In genomic region chr7:24831240-24831639, GRCh38 we compare ENCODE assay signal across 11 cellular contexts.
A peak's percentile ranks its signal among the peaks of the same experiment; 100 is the strongest.
DNase-seq lines count a peak whose midpoint lies in the region; ATAC-seq and TF ChIP-seq lines count a peak whose summit lies in the region.
"Had no signal": no experiment of that assay in that cellular context is flagged by ENCODE, and none has a peak within 500 bp of the region (broad histone marks: within the 10 kb centered on the region; RNA-seq: fewer than 3 reads in every experiment).

No MANE protein-coding gene starts in this region.

- H3F3A ChIP-seq in SU-DHL-6 (ENCODE audit: insufficient read depth) = peaks cover 48% of the 10 kb centered on the region

- H3K27me3 ChIP-seq in SU-DHL-6 (ENCODE audit: low read length) (no peaks in the 10 kb centered on the region), foreskin keratinocyte (no peaks in the 10 kb centered on the region)

- H3K27ac ChIP-seq in SU-DHL-6 (ENCODE audit: low read depth, low read length) (peak overlapping the region; percentile 71), foreskin keratinocyte (peak overlapping the region; percentile 92)

- no peak for ATAC-seq in foreskin keratinocyte
- no peak for ATAC-seq in HG02763 (IDR thresholded peaks at IDR 0.05; ENCODE audit: unreplicated experiment)
- no peak for ATAC-seq in GM18520 (IDR thresholded peaks at IDR 0.05; ENCODE audit: unreplicated experiment)
- ATAC-seq: CD8-positive, alpha-beta T cell had no signal

- H3K9me3 ChIP-seq in SU-DHL-6 (ENCODE audit: insufficient read depth, low read length) = no peaks in the 10 kb centered on the region

- no peak for TF ChIP-seq CTCF in HFFc6 (IDR thresholded peaks at IDR 0.05)
- no peak for TF ChIP-seq CTCF in SU-DHL-6 (IDR thresholded peaks at IDR 0.05; ENCODE audit: insufficient read depth, low read length, poor library complexity, severe bottlenecking)
- TF ChIP-seq CTCF in foreskin keratinocyte (conservative IDR thresholded peaks at IDR 0.05) = no peak

- peak overlapping the region; percentile 8; the same call in 1 of the 2 replicates for H3K9ac ChIP-seq in SU-DHL-6 (ENCODE audit: low read length)

- DNase-seq in AG08395 (ENCODE audit: low spot score) (peak; percentile 49), HFFc6 (peak; percentile 64), foreskin keratinocyte (peak in 1 of 2 donors; percentile 44), D341Med (ENCODE audit: low spot score) (no peak), NCI-H1092 treated with DMSO at 0.1 percent for 48 hours (lab: John Stamatoyannopoulos, UW) (no peak)
- DNase-seq: CD8-positive, alpha-beta T cell; RPMI8226 had no signal

- peaks cover 79% of the 10 kb centered on the region for H3K4me1 Mint-ChIP-seq in HFFc6 (ENCODE audit: low read depth)

- H3K36me3 Mint-ChIP-seq in HFFc6 (ENCODE audit: low read depth) = peaks cover 52% of the 10 kb centered on the region

- peak overlapping the region; percentile 6 for H3K4me2 ChIP-seq in SU-DHL-6 (ENCODE audit: low read depth, low read length, poor library complexity, severe bottlenecking)

- no peak overlapping the region for H3K4me3 ChIP-seq in SU-DHL-6 (ENCODE audit: insufficient read depth, low read length, poor library complexity, severe bottlenecking)

- no peaks in the 10 kb centered on the region for H3K9me2 ChIP-seq in SU-DHL-6 (replicated peaks; ENCODE audit: insufficient read depth, low read length)

- peaks cover 56% of the 10 kb centered on the region for H3K4me1 ChIP-seq in foreskin keratinocyte

- H2AFZ ChIP-seq in SU-DHL-6 (ENCODE audit: low read depth, low read length, severe bottlenecking) = no peak overlapping the region

- H3K27me3 Mint-ChIP-seq in HFFc6 (ENCODE audit: insufficient read depth) = peaks cover 2% of the 10 kb centered on the region
- H3K27me3 Mint-ChIP-seq: stimulated activated naive CD8-positive, alpha-beta T cell treated with anti-CD3 and anti-CD28 coated beads, Interleukin-15, Interleukin-2, amounts not matched to agents 100 ng/mL and 50 ng/mL, for 24 hours had no signal

- peak overlapping the region; percentile 91 for H3K27ac Mint-ChIP-seq in HFFc6
- H3K27ac Mint-ChIP-seq: CD8-positive, alpha-beta T cell; stimulated activated naive CD8-positive, alpha-beta T cell treated with anti-CD3 and anti-CD28 coated beads, Interleukin-15, Interleukin-2, amounts not matched to agents 100 ng/mL and 50 ng/mL, for 24 hours had no signal

- no peaks in the 10 kb centered on the region for H3K9me3 Mint-ChIP-seq in HFFc6
- H3K9me3 Mint-ChIP-seq: CD8-positive, alpha-beta T cell; stimulated activated naive CD8-positive, alpha-beta T cell treated with anti-CD3 and anti-CD28 coated beads, Interleukin-15, Interleukin-2, amounts not matched to agents 100 ng/mL and 50 ng/mL, for 24 hours had no signal

- peaks cover 13% of the 10 kb centered on the region for H3K36me3 ChIP-seq in SU-DHL-6 (ENCODE audit: low read length)

- peak overlapping the region; percentile 50 for H3K4me3 Mint-ChIP-seq in HFFc6
- H3K4me3 Mint-ChIP-seq: CD8-positive, alpha-beta T cell; stimulated activated naive CD8-positive, alpha-beta T cell treated with anti-CD3 and anti-CD28 coated beads, Interleukin-15, Interleukin-2, amounts not matched to agents 100 ng/mL and 50 ng/mL, for 24 hours had no signal

- peaks cover 16% of the 10 kb centered on the region; the same call in 1 of the 2 replicates for H3K79me2 ChIP-seq in SU-DHL-6 (ENCODE audit: insufficient read depth, low read length)

- H4K20me1 ChIP-seq in SU-DHL-6 (ENCODE audit: low read depth, low read length) = no peaks in the 10 kb centered on the region

Comparison
In these comparisons a context has a peak if more than half of its experiments do, and no peak if none do; other contexts are left out.
1. DNase-seq: peak in AG08395 (single experiment) and HFFc6 (single experiment); none in D341Med (single experiment) and NCI-H1092 treated with DMSO at 0.1 percent for 48 hours (single experiment).